ENCODE assay signal across 1 cellular context in genomic region chr10:32057041-32057372, GRCh38.
TF ChIP-seq lines count a peak whose summit lies in the region.

No MANE protein-coding gene starts in this region.

TF ChIP-seq in GM12878, 131 proteins besides CTCF, POLR2A, EP300 and RAD21 (continued from another document):
- TF ChIP-seq ZNF687 (IDR thresholded peaks at IDR 0.05): no peak
- TF ChIP-seq CREB1 (IDR thresholded peaks at IDR 0.05; ENCODE audit: low read depth): no peak
- TF ChIP-seq RB1 (IDR thresholded peaks at IDR 0.05; ENCODE audit: borderline replicate concordance): no peak
